ENCODE assay signal across 1 cellular context in genomic region chr9:86732514-86732913, GRCh38.
TF ChIP-seq lines count a peak whose summit lies in the region.

No MANE protein-coding gene starts in this region.

TF ChIP-seq in HEK293, 187 proteins besides CTCF, POLR2A, EP300 and RAD21 (continued from another document and continues in another):
- TF ChIP-seq ZNF473 (tag by site-specific recombination; IDR thresholded peaks at IDR 0.05): no peak
- peak; percentile 47; the same call in 1 of the 2 replicates for TF ChIP-seq SCRT1 (tag by site-specific recombination; IDR thresholded peaks at IDR 0.05; ENCODE audit: borderline replicate concordance)
- TF ChIP-seq, protein P1, sequence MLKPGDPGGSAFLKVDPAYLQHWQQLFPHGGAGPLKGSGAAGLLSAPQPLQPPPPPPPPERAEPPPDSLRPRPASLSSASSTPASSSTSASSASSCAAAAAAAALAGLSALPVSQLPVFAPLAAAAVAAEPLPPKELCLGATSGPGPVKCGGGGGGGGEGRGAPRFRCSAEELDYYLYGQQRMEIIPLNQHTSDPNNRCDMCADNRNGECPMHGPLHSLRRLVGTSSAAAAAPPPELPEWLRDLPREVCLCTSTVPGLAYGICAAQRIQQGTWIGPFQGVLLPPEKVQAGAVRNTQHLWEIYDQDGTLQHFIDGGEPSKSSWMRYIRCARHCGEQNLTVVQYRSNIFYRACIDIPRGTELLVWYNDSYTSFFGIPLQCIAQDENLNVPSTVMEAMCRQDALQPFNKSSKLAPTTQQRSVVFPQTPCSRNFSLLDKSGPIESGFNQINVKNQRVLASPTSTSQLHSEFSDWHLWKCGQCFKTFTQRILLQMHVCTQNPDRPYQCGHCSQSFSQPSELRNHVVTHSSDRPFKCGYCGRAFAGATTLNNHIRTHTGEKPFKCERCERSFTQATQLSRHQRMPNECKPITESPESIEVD (tag by site-specific recombination; IDR thresholded peaks at IDR 0.05): peak; percentile 94
- TF ChIP-seq, protein P2, sequence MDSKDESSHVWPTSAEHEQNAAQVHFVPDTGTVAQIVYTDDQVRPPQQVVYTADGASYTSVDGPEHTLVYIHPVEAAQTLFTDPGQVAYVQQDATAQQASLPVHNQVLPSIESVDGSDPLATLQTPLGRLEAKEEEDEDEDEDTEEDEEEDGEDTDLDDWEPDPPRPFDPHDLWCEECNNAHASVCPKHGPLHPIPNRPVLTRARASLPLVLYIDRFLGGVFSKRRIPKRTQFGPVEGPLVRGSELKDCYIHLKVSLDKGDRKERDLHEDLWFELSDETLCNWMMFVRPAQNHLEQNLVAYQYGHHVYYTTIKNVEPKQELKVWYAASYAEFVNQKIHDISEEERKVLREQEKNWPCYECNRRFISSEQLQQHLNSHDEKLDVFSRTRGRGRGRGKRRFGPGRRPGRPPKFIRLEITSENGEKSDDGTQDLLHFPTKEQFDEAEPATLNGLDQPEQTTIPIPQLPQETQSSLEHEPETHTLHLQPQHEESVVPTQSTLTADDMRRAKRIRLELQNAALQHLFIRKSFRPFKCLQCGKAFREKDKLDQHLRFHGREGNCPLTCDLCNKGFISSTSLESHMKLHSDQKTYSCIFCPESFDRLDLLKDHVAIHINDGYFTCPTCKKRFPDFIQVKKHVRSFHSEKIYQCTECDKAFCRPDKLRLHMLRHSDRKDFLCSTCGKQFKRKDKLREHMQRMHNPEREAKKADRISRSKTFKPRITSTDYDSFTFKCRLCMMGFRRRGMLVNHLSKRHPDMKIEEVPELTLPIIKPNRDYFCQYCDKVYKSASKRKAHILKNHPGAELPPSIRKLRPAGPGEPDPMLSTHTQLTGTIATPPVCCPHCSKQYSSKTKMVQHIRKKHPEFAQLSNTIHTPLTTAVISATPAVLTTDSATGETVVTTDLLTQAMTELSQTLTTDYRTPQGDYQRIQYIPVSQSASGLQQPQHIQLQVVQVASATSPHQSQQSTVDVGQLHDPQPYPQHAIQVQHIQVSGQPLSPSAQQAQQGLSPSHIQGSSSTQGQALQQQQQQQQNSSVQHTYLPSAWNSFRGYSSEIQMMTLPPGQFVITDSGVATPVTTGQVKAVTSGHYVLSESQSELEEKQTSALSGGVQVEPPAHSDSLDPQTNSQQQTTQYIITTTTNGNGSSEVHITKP (tag by site-specific recombination; IDR thresholded peaks at IDR 0.05): peak; percentile 82
- peak; percentile 53 for TF ChIP-seq SP3 (tag by site-specific recombination; IDR thresholded peaks at IDR 0.05)
- TF ChIP-seq BCL11A (tag by site-specific recombination; IDR thresholded peaks at IDR 0.05; ENCODE audit: low read depth): peak; percentile 73
- TF ChIP-seq ZNF792 (tag by site-specific recombination; IDR thresholded peaks at IDR 0.05): no peak
- no peak for TF ChIP-seq KLF7 (tag by site-specific recombination; IDR thresholded peaks at IDR 0.05; ENCODE audit: borderline replicate concordance)
- TF ChIP-seq ZNF600 (tag by site-specific recombination; IDR thresholded peaks at IDR 0.05): peak; percentile 92; the same call in 1 of the 2 replicates
- no peak for TF ChIP-seq AEBP2 (tag by site-specific recombination; IDR thresholded peaks at IDR 0.05; ENCODE audit: borderline replicate concordance)
- TF ChIP-seq YY2 (tag by site-specific recombination; IDR thresholded peaks at IDR 0.05): no peak
- TF ChIP-seq ZBTB8A (tag by site-specific recombination; IDR thresholded peaks at IDR 0.05): peak; percentile 10; the same call in 1 of the 2 replicates
- TF ChIP-seq HOXC10 (CRISPR knock-in tag; IDR thresholded peaks at IDR 0.05): no peak
- TF ChIP-seq GLI2 (tag by site-specific recombination; IDR thresholded peaks at IDR 0.05; ENCODE audit: borderline replicate concordance, low read depth): peak; percentile 98
- no peak for TF ChIP-seq SALL2 (tag by site-specific recombination; IDR thresholded peaks at IDR 0.05; ENCODE audit: borderline replicate concordance)
- TF ChIP-seq ZNF324 (tag by site-specific recombination; IDR thresholded peaks at IDR 0.05): peak; percentile 69; the same call in 1 of the 2 replicates
- no peak for TF ChIP-seq ZNF174 (tag by site-specific recombination; IDR thresholded peaks at IDR 0.05)
- TF ChIP-seq ZNF76 (tag by site-specific recombination; IDR thresholded peaks at IDR 0.05; ENCODE audit: borderline replicate concordance, low read depth): peak; percentile 37; the same call in 1 of the 2 replicates
- no peak for TF ChIP-seq ZNF155 (tag by site-specific recombination; IDR thresholded peaks at IDR 0.05)
- peak; percentile 87 for TF ChIP-seq ZNF660 (tag by site-specific recombination; IDR thresholded peaks at IDR 0.05)
- no peak; the same call in 1 of the 2 replicates for TF ChIP-seq ZIC2 (tag by site-specific recombination; IDR thresholded peaks at IDR 0.05)
- TF ChIP-seq OSR2 (tag by site-specific recombination; IDR thresholded peaks at IDR 0.05): peak; percentile 92
- TF ChIP-seq ZNF394 (tag by site-specific recombination; IDR thresholded peaks at IDR 0.05; ENCODE audit: borderline replicate concordance): peak; percentile 76; the same call in 1 of the 2 replicates
- TF ChIP-seq ZNF404 (tag by site-specific recombination; IDR thresholded peaks at IDR 0.05): no peak
- TF ChIP-seq, protein P3, sequence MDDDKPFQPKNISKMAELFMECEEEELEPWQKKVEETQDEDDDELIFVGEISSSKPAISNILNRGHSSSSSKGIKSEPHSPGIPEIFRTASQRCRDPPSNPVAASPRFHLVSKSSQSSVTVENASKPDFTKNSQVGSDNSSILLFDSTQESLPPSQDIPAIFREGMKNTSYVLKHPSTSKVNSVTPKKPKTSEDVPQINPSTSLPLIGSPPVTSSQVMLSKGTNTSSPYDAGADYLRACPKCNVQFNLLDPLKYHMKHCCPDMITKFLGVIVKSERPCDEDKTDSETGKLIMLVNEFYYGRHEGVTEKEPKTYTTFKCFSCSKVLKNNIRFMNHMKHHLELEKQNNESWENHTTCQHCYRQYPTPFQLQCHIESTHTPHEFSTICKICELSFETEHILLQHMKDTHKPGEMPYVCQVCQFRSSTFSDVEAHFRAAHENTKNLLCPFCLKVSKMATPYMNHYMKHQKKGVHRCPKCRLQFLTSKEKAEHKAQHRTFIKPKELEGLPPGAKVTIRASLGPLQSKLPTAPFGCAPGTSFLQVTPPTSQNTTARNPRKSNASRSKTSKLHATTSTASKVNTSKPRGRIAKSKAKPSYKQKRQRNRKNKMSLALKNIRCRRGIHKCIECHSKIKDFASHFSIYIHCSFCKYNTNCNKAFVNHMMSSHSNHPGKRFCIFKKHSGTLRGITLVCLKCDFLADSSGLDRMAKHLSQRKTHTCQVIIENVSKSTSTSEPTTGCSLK (tag by site-specific recombination; IDR thresholded peaks at IDR 0.05): no peak
- TF ChIP-seq ZNF610 (tag by site-specific recombination; IDR thresholded peaks at IDR 0.05; ENCODE audit: borderline replicate concordance): no peak
- TF ChIP-seq ZBTB17 (tag by site-specific recombination; IDR thresholded peaks at IDR 0.05): peak; percentile 78
- TF ChIP-seq ZNF777 (tag by site-specific recombination; IDR thresholded peaks at IDR 0.05; ENCODE audit: borderline replicate concordance): no peak
- no peak for TF ChIP-seq ZNF555 (tag by site-specific recombination; conservative IDR thresholded peaks at IDR 0.05)
- no peak; the same call in 1 of the 2 replicates for TF ChIP-seq GLIS2 (tag by site-specific recombination; IDR thresholded peaks at IDR 0.05)
- TF ChIP-seq ZNF544 (tag by site-specific recombination; IDR thresholded peaks at IDR 0.05): no peak
- peak; percentile 97 for TF ChIP-seq ZNF24 (tag by site-specific recombination; IDR thresholded peaks at IDR 0.05)
- no peak for TF ChIP-seq ELK4 (IDR thresholded peaks at IDR 0.05; ENCODE audit: borderline replicate concordance, low read depth, low read length)
- no peak for TF ChIP-seq ZNF423 (tag by site-specific recombination; IDR thresholded peaks at IDR 0.05)
- TF ChIP-seq MZF1 (tag by site-specific recombination; IDR thresholded peaks at IDR 0.05; ENCODE audit: borderline replicate concordance): 0 out of 2 replicates have a peak, but pooled peaks have one; percentile 27
- peak; percentile 92 for TF ChIP-seq ZNF184 (tag by site-specific recombination; IDR thresholded peaks at IDR 0.05)
- no peak for TF ChIP-seq ZNF426 (tag by site-specific recombination; IDR thresholded peaks at IDR 0.05)
- TF ChIP-seq ZEB2 (tag by site-specific recombination; IDR thresholded peaks at IDR 0.05): peak; percentile 91
- TF ChIP-seq ZNF138 (tag by site-specific recombination; IDR thresholded peaks at IDR 0.05; ENCODE audit: borderline replicate concordance): no peak
- TF ChIP-seq ZNF48 (tag by site-specific recombination; IDR thresholded peaks at IDR 0.05): no peak
- TF ChIP-seq, protein P4, sequence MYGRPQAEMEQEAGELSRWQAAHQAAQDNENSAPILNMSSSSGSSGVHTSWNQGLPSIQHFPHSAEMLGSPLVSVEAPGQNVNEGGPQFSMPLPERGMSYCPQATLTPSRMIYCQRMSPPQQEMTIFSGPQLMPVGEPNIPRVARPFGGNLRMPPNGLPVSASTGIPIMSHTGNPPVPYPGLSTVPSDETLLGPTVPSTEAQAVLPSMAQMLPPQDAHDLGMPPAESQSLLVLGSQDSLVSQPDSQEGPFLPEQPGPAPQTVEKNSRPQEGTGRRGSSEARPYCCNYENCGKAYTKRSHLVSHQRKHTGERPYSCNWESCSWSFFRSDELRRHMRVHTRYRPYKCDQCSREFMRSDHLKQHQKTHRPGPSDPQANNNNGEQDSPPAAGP (tag by site-specific recombination; IDR thresholded peaks at IDR 0.05): peak; percentile 54; the same call in 1 of the 2 replicates
- TF ChIP-seq, protein P5, sequence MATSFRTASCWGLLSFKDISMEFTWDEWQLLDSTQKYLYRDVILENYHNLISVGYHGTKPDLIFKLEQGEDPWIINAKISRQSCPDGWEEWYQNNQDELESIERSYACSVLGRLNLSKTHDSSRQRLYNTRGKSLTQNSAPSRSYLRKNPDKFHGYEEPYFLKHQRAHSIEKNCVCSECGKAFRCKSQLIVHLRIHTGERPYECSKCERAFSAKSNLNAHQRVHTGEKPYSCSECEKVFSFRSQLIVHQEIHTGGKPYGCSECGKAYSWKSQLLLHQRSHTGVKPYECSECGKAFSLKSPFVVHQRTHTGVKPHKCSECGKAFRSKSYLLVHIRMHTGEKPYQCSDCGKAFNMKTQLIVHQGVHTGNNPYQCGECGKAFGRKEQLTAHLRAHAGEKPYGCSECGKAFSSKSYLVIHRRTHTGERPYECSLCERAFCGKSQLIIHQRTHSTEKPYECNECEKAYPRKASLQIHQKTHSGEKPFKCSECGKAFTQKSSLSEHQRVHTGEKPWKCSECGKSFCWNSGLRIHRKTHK (tag by site-specific recombination; IDR thresholded peaks at IDR 0.05): no peak
- no peak for TF ChIP-seq ZNF549 (tag by site-specific recombination; IDR thresholded peaks at IDR 0.05)
- peak; percentile 81 for TF ChIP-seq ZXDB (tag by site-specific recombination; IDR thresholded peaks at IDR 0.05)
- TF ChIP-seq, protein P6, sequence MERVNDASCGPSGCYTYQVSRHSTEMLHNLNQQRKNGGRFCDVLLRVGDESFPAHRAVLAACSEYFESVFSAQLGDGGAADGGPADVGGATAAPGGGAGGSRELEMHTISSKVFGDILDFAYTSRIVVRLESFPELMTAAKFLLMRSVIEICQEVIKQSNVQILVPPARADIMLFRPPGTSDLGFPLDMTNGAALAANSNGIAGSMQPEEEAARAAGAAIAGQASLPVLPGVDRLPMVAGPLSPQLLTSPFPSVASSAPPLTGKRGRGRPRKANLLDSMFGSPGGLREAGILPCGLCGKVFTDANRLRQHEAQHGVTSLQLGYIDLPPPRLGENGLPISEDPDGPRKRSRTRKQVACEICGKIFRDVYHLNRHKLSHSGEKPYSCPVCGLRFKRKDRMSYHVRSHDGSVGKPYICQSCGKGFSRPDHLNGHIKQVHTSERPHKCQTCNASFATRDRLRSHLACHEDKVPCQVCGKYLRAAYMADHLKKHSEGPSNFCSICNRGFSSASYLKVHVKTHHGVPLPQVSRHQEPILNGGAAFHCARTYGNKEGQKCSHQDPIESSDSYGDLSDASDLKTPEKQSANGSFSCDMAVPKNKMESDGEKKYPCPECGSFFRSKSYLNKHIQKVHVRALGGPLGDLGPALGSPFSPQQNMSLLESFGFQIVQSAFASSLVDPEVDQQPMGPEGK (tag by site-specific recombination; IDR thresholded peaks at IDR 0.05): peak; percentile 73
- peak; percentile 89 for TF ChIP-seq HIC1 (tag by site-specific recombination; IDR thresholded peaks at IDR 0.05)
